ENCODE assay signal across 34 cellular contexts in the genomic region with DNA sequence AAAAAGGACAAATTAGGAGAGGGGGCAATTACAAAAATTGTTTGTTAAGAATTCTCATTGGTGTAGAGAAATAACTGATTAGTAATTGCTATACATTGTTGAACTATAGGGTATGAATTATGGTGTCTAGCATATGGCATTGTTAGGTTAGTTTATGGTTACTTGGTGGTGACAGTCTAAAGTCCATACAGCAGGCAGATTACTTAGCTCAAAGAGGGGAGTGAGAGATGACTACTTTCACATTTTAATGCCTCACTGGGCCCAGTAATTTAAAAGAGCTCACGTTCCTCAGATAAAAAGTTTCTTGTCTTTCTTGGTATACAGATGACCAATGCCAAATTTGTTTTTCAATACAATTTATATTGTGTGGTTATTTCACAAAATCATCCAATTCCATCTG.
"Had no signal": no experiment of that assay in that cellular context is flagged by ENCODE, and none has a peak within 500 bp of the region (broad histone marks: within the 10 kb centered on the region; RNA-seq: fewer than 3 reads in every experiment).

No MANE protein-coding gene starts in this region.

- H3K27ac Mint-ChIP-seq: activated CD4-positive, alpha-beta memory T cell treated with anti-CD3 and anti-CD28 coated beads, Interleukin-2, amount 10 ng/mL, durations not matched to agents 7 days and 5 days; activated CD4-positive, alpha-beta T cell treated with anti-CD3 and anti-CD28 coated beads for 36 hours; activated CD4-positive, alpha-beta T cell treated with anti-CD3 and anti-CD28 coated beads, Interleukin-2, amount 10 ng/mL, durations not matched to agents 7 days and 5 days; activated naive CD4-positive, alpha-beta T cell treated with anti-CD3 and anti-CD28 coated beads, Interleukin-2, amount 10 ng/mL, durations not matched to agents 7 days and 5 days; activated naive CD8-positive, alpha-beta T cell treated with anti-CD3 and anti-CD28 coated beads for 36 hours; activated naive CD8-positive, alpha-beta T cell treated with anti-CD3 and anti-CD28 coated beads, Interleukin-2, amount 50 U/mL, for 24 hours; activated T-helper 1 cell treated with anti-CD3 and anti-CD28 coated beads, Interleukin-12 subunit alpha, Interleukin-12 subunit beta, Interleukin-2, Interleukin-4 antibody, amounts not matched to agents 30 ng/mL and 10 ng/mL and 1 ng/mL, durations not matched to agents 14 hours and 24 hours and 36 hours; activated T-helper 2 cell treated with anti-CD3 and anti-CD28 coated beads, Interferon-gamma antibody, Interleukin-2, Interleukin-4, amounts not matched to agents 10 μg/mL and 5 μg/mL and 100 μg/mL, durations not matched to agents 14 hours and 24 hours and 36 hours; effector memory CD8-positive, alpha-beta T cell; T-cell had no signal

- H3K27me3 ChIP-seq: adrenal gland, body of pancreas, esophagus muscularis mucosa, foreskin keratinocyte, gastrocnemius medialis, heart right ventricle had no signal

- H3K4me3 ChIP-seq: adrenal gland, body of pancreas, esophagus muscularis mucosa, gastrocnemius medialis, heart right ventricle had no signal

- H3K27me3 Mint-ChIP-seq: activated CD4-positive, alpha-beta memory T cell treated with anti-CD3 and anti-CD28 coated beads, Interleukin-2, amount 10 ng/mL, durations not matched to agents 7 days and 5 days; activated CD4-positive, alpha-beta T cell treated with anti-CD3 and anti-CD28 coated beads for 36 hours; activated CD4-positive, alpha-beta T cell treated with anti-CD3 and anti-CD28 coated beads, Interleukin-2, amount 10 ng/mL, durations not matched to agents 7 days and 5 days; activated naive CD4-positive, alpha-beta T cell treated with anti-CD3 and anti-CD28 coated beads, Interleukin-2, amount 10 ng/mL, durations not matched to agents 7 days and 5 days; activated naive CD8-positive, alpha-beta T cell treated with anti-CD3 and anti-CD28 coated beads for 36 hours; activated naive CD8-positive, alpha-beta T cell treated with anti-CD3 and anti-CD28 coated beads, Interleukin-2, amount 50 U/mL, for 24 hours; effector memory CD8-positive, alpha-beta T cell; T-cell had no signal

- DNase-seq: activated CD4-positive, alpha-beta memory T cell treated with anti-CD3 and anti-CD28 coated beads, Interleukin-2, amount 10 ng/mL, durations not matched to agents 7 days and 5 days; activated CD4-positive, alpha-beta T cell treated with anti-CD3 and anti-CD28 coated beads for 36 hours; activated CD4-positive, alpha-beta T cell treated with anti-CD3 and anti-CD28 coated beads, Interleukin-2, amount 10 ng/mL, durations not matched to agents 7 days and 5 days; activated CD4-positive, alpha-beta T cell treated with anti-CD3 and anti-CD28 coated beads, Interleukin-2, amount 50 U/mL, for 4 hours; activated CD4-positive, CD25-positive, alpha-beta regulatory T cell; activated CD4-positive, CD25-positive, alpha-beta regulatory T cell treated with anti-CD3 and anti-CD28 coated beads, Interleukin-2, amount 50 U/mL, for 72 hours; activated CD8-positive, alpha-beta memory T cell treated with anti-CD3 and anti-CD28 coated beads, Interleukin-2, amount 50 U/mL, for 48 hours; activated effector memory CD4-positive, alpha-beta T cell treated with anti-CD3 and anti-CD28 coated beads, Interleukin-2, amount 50 U/mL, for 16 hours; activated naive CD4-positive, alpha-beta T cell; activated naive CD4-positive, alpha-beta T cell treated with anti-CD3 and anti-CD28 coated beads, Interleukin-2, amount 10 ng/mL, durations not matched to agents 7 days and 5 days; activated naive CD8-positive, alpha-beta T cell treated with anti-CD3 and anti-CD28 coated beads for 36 hours; activated naive CD8-positive, alpha-beta T cell treated with anti-CD3 and anti-CD28 coated beads, Interleukin-2, amount 50 U/mL, for 24 hours; activated T-cell treated with anti-CD3 and anti-CD28 coated beads for 4 hours; activated T-cell treated with anti-CD3 and anti-CD28 coated beads, Interleukin-2, amount 50 U/mL, for 4 hours; adrenal gland; amygdala; aorta; body of pancreas; caudate nucleus; cortex of kidney; dermis blood vessel endothelial cell; effector CD4-positive, alpha-beta T cell; effector memory CD8-positive, alpha-beta T cell; erythroblast; foreskin keratinocyte; gastrocnemius medialis; heart right ventricle; SW 1271; T-cell; T-helper 2 cell had no signal

- H3K9me3 Mint-ChIP-seq: activated CD4-positive, alpha-beta memory T cell treated with anti-CD3 and anti-CD28 coated beads, Interleukin-2, amount 10 ng/mL, durations not matched to agents 7 days and 5 days; activated CD4-positive, alpha-beta T cell treated with anti-CD3 and anti-CD28 coated beads, Interleukin-2, amount 10 ng/mL, durations not matched to agents 7 days and 5 days; activated naive CD4-positive, alpha-beta T cell treated with anti-CD3 and anti-CD28 coated beads, Interleukin-2, amount 10 ng/mL, durations not matched to agents 7 days and 5 days; activated naive CD8-positive, alpha-beta T cell treated with anti-CD3 and anti-CD28 coated beads, Interleukin-2, amount 50 U/mL, for 24 hours; activated T-cell treated with anti-CD3 and anti-CD28 coated beads, Interleukin-2, amount 50 U/mL, for 4 hours; activated T-helper 1 cell treated with anti-CD3 and anti-CD28 coated beads, Interleukin-12 subunit alpha, Interleukin-12 subunit beta, Interleukin-2, Interleukin-4 antibody, amounts not matched to agents 30 ng/mL and 10 ng/mL and 1 ng/mL, durations not matched to agents 14 hours and 24 hours and 36 hours; activated T-helper 2 cell treated with anti-CD3 and anti-CD28 coated beads, Interferon-gamma antibody, Interleukin-2, Interleukin-4, amounts not matched to agents 10 μg/mL and 5 μg/mL and 100 μg/mL, durations not matched to agents 14 hours and 24 hours and 36 hours; effector memory CD8-positive, alpha-beta T cell; T-cell had no signal

- ATAC-seq: activated CD4-positive, alpha-beta T cell treated with anti-CD3 and anti-CD28 coated beads for 36 hours; activated naive CD8-positive, alpha-beta T cell treated with anti-CD3 and anti-CD28 coated beads, Interleukin-2, amount 50 U/mL, for 24 hours; activated T-cell treated with anti-CD3 and anti-CD28 coated beads, Interleukin-2, amount 50 U/mL, for 4 hours; body of pancreas; effector memory CD8-positive, alpha-beta T cell; foreskin keratinocyte; heart right ventricle; T-cell had no signal

- H3K36me3 ChIP-seq: adrenal gland, gastrocnemius medialis had no signal

- H3K4me1 ChIP-seq: foreskin keratinocyte had no signal

- H3K9me3 ChIP-seq: adrenal gland, body of pancreas, esophagus muscularis mucosa, gastrocnemius medialis, heart right ventricle had no signal

- H3K27ac ChIP-seq: adrenal gland, body of pancreas, esophagus muscularis mucosa, foreskin keratinocyte, heart right ventricle had no signal

- H3K4me3 Mint-ChIP-seq: activated CD4-positive, alpha-beta memory T cell treated with anti-CD3 and anti-CD28 coated beads, Interleukin-2, amount 10 ng/mL, durations not matched to agents 7 days and 5 days; activated CD4-positive, alpha-beta T cell treated with anti-CD3 and anti-CD28 coated beads for 36 hours; activated CD4-positive, alpha-beta T cell treated with anti-CD3 and anti-CD28 coated beads, Interleukin-2, amount 10 ng/mL, durations not matched to agents 7 days and 5 days; activated naive CD4-positive, alpha-beta T cell treated with anti-CD3 and anti-CD28 coated beads, Interleukin-2, amount 10 ng/mL, durations not matched to agents 7 days and 5 days; activated naive CD8-positive, alpha-beta T cell treated with anti-CD3 and anti-CD28 coated beads for 36 hours; activated naive CD8-positive, alpha-beta T cell treated with anti-CD3 and anti-CD28 coated beads, Interleukin-2, amount 50 U/mL, for 24 hours; activated T-cell treated with anti-CD3 and anti-CD28 coated beads, Interleukin-2, amount 50 U/mL, for 4 hours; activated T-helper 1 cell treated with anti-CD3 and anti-CD28 coated beads, Interleukin-12 subunit alpha, Interleukin-12 subunit beta, Interleukin-2, Interleukin-4 antibody, amounts not matched to agents 30 ng/mL and 10 ng/mL and 1 ng/mL, durations not matched to agents 14 hours and 24 hours and 36 hours; effector memory CD8-positive, alpha-beta T cell; T-cell had no signal

- H3K4me1 Mint-ChIP-seq: activated CD4-positive, alpha-beta memory T cell treated with anti-CD3 and anti-CD28 coated beads, Interleukin-2, amount 10 ng/mL, durations not matched to agents 7 days and 5 days; activated CD4-positive, alpha-beta T cell treated with anti-CD3 and anti-CD28 coated beads for 36 hours; activated naive CD4-positive, alpha-beta T cell treated with anti-CD3 and anti-CD28 coated beads, Interleukin-2, amount 10 ng/mL, durations not matched to agents 7 days and 5 days; activated naive CD8-positive, alpha-beta T cell treated with anti-CD3 and anti-CD28 coated beads for 36 hours; activated naive CD8-positive, alpha-beta T cell treated with anti-CD3 and anti-CD28 coated beads, Interleukin-2, amount 50 U/mL, for 24 hours had no signal

- FAIRE-seq: colon had no signal
